ENCODE assay signal across 1 cellular context in genomic region chr5:141878186-141878770, GRCh38.
TF ChIP-seq lines count a peak whose summit lies in the region.

TSS of gene PCDH1 (minus strand) at chr5:141878410. CDS start at chr5:141878262, 148 bp downstream.

TF ChIP-seq in GM23338, 12 proteins besides CTCF, POLR2A, EP300 and RAD21 (continued from another document):
- TF ChIP-seq EZH2 (IDR thresholded peaks at IDR 0.05; ENCODE audit: low read depth, unreplicated experiment) (no peak), REST (IDR thresholded peaks at IDR 0.05; ENCODE audit: unreplicated experiment) (no peak)
